In the genomic region with DNA sequence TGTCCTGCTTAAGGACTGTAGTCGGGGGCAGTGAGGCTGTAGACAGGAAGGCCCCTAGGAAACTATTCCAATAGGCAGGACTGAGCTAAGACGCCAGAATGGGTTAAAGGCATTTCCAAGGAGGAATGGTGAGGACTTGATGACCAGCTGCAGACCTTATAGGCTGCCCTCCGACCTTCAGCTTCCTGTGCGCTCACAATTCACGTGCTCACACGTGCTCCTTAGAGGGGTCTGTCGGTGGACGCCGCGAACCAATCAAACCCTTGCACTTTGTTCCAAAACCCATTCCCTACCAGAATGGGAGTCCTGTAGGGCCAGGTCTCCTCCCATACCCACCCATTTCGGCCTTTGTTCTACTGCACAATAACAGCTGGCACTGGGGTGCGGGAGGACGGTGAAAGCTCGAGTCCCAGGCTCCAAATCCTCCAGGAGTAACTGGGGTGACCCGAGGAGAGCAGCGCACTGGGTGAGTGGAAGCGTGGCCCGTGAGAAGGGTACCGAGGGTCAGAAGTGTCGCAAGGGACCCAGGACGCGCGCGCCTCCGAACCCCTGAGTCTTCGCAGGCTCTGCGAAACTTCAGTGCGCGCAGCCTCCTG, we compare ENCODE assay signal across 1 cellular context.
A peak's percentile ranks its signal among the peaks of the same experiment; 100 is the strongest.
TF ChIP-seq lines count a peak whose summit lies in the region.

No MANE protein-coding gene starts in this region.

TF ChIP-seq in H1, 55 proteins besides CTCF, POLR2A, EP300 and RAD21:
- TF ChIP-seq E2F6 (IDR thresholded peaks at IDR 0.05) (peak; percentile 84), SP4 (IDR thresholded peaks at IDR 0.05; ENCODE audit: low read length) (no peak), PHF8 (conservative IDR thresholded peaks at IDR 0.05; ENCODE audit: low read depth, low read length) (no peak), KDM1A (IDR thresholded peaks at IDR 0.05; ENCODE audit: borderline replicate concordance, low read length) (no peak)
- TF ChIP-seq, protein P1, sequence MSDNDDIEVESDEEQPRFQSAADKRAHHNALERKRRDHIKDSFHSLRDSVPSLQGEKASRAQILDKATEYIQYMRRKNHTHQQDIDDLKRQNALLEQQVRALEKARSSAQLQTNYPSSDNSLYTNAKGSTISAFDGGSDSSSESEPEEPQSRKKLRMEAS (IDR thresholded peaks at IDR 0.05), result peak; percentile 93
